1 cellular context compared by ENCODE assay signal in the genomic region with DNA sequence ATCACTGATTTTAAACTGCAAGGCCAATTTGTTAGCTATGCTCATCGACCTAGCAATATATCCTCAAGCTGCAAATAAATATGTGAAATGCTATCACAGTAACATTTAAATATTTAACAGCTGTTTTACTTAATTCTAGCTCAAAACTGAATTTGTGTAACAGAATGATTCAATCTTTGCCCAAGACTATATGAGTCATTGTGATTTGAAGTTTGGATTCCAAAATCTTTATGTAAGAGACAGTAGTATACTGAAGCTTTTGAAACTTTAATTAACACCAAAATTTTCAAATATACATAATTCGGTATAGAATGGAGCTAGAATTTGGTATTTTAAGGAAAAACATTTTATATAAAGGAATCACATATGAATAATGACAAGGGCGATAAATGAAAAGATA.
TF ChIP-seq lines count a peak whose summit lies in the region.

No MANE protein-coding gene starts in this region.

TF ChIP-seq in IMR-90, 13 proteins besides CTCF, POLR2A, EP300 and RAD21:
- TF ChIP-seq SMC3 (IDR thresholded peaks at IDR 0.05; ENCODE audit: low read depth, low read length) (no peak), BHLHE40 (IDR thresholded peaks at IDR 0.05; ENCODE audit: low read depth, low read length) (no peak), MXI1 (IDR thresholded peaks at IDR 0.05; ENCODE audit: borderline replicate concordance, low read depth, low read length) (no peak), MAZ (IDR thresholded peaks at IDR 0.05; ENCODE audit: borderline replicate concordance, low read depth, low read length) (no peak), FOS (IDR thresholded peaks at IDR 0.05; ENCODE audit: low read depth, low read length) (peak; percentile 71), CHD1 (IDR thresholded peaks at IDR 0.05; ENCODE audit: low read depth, low read length) (no peak), NFE2L2 (IDR thresholded peaks at IDR 0.05; ENCODE audit: low read depth, low read length) (no peak), RCOR1 (IDR thresholded peaks at IDR 0.05; ENCODE audit: insufficient replicate concordance, low read length) (no peak), MAFK (IDR thresholded peaks at IDR 0.05; ENCODE audit: low read depth, low read length) (no peak), CEBPB (IDR thresholded peaks at IDR 0.05; ENCODE audit: low read depth, low read length) (peak; percentile 77), USF2 (IDR thresholded peaks at IDR 0.05; ENCODE audit: low read depth, low read length) (no peak), RFX5 (IDR thresholded peaks at IDR 0.05; ENCODE audit: low read depth, low read length) (no peak)
- TF ChIP-seq, protein P1, sequence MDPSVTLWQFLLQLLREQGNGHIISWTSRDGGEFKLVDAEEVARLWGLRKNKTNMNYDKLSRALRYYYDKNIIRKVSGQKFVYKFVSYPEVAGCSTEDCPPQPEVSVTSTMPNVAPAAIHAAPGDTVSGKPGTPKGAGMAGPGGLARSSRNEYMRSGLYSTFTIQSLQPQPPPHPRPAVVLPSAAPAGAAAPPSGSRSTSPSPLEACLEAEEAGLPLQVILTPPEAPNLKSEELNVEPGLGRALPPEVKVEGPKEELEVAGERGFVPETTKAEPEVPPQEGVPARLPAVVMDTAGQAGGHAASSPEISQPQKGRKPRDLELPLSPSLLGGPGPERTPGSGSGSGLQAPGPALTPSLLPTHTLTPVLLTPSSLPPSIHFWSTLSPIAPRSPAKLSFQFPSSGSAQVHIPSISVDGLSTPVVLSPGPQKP (IDR thresholded peaks at IDR 0.05; ENCODE audit: borderline replicate concordance, low read depth, low read length): no peak
